Comparison of ENCODE assay signal across 1 cellular context in the genomic region with DNA sequence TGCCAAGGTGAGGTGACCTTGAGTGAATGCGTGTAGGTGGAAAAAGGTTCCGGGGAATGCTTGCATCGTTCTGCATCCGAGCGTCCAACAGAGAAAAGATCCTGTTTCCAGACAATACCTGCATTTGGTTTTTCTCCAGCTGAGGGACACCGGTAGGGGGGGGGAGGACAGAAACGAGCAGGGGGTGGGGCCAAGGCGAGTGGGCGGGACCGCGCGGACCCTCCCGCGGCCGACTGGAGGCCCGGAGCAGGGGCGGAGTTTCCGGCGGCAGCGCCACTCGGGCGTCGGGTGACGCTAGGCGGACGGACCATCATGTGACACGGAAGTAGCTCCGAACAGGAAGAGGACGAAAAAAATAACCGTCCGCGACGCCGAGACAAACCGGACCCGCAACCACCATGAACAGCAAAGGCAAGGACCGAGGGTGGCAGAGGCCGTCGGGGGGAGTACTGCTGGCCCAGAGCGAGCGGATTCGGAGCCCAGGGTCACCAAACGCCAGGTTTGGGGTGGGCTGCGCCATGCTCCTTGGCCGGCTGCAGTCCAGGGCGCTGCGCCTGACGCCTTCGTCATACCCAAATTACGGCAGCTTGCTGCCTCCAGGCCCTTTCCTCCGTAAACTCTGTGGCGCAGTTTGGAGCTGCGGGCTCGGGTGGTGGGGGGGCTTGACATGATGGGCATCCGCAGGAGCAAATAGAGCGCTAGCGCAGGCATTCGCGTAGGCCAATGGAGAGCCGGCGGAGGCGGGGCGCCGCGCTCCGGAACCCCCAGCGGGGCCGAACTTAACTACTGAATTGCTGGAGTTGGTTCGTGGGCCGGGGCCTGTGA.
TF ChIP-seq lines count a peak whose summit lies in the region.

A gene with protein sequence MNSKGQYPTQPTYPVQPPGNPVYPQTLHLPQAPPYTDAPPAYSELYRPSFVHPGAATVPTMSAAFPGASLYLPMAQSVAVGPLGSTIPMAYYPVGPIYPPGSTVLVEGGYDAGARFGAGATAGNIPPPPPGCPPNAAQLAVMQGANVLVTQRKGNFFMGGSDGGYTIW (plus strand): TSS at position 317 of the 825 bp plus-strand sequence. CDS start 82 bp downstream, at position 399.

TF ChIP-seq in HEK293, 187 proteins besides CTCF, POLR2A, EP300 and RAD21 (continued from another document and continues in another):
- TF ChIP-seq ZFP3 (tag by site-specific recombination; IDR thresholded peaks at IDR 0.05; ENCODE audit: low read depth) (no peak), ZNF311 (tag by site-specific recombination; IDR thresholded peaks at IDR 0.05; ENCODE audit: borderline replicate concordance) (no peak), ZNF530 (tag by site-specific recombination; IDR thresholded peaks at IDR 0.05; ENCODE audit: low read depth) (no peak), ZBTB21 (tag by site-specific recombination; IDR thresholded peaks at IDR 0.05) (peak; percentile 83), ZNF2 (tag by site-specific recombination; IDR thresholded peaks at IDR 0.05) (peak; percentile 91), TCF7L2 (IDR thresholded peaks at IDR 0.05; ENCODE audit: borderline replicate concordance, low read depth, low read length) (no peak), ZNF221 (tag by site-specific recombination; IDR thresholded peaks at IDR 0.05; ENCODE audit: borderline replicate concordance) (no peak), GLI4 (tag by site-specific recombination; IDR thresholded peaks at IDR 0.05) (0 out of 2 replicates have a peak, but pooled peaks have one; percentile 60), ZFP37 (tag by site-specific recombination; IDR thresholded peaks at IDR 0.05) (peak; percentile 98), ZNF24 (tag by site-specific recombination; IDR thresholded peaks at IDR 0.05) (peak; percentile 91), ZNF426 (tag by site-specific recombination; IDR thresholded peaks at IDR 0.05) (no peak), ZNF266 (tag by site-specific recombination; IDR thresholded peaks at IDR 0.05; ENCODE audit: low read depth) (no peak), ZBTB1 (tag by site-specific recombination; IDR thresholded peaks at IDR 0.05) (0 out of 2 replicates have a peak, but pooled peaks have one; percentile 9), RBAK (tag by site-specific recombination; IDR thresholded peaks at IDR 0.05) (no peak), ZNF654 (tag by site-specific recombination; IDR thresholded peaks at IDR 0.05; ENCODE audit: low read depth) (no peak), ZSCAN30 (tag by site-specific recombination; IDR thresholded peaks at IDR 0.05) (peak; percentile 77), SP2 (tag by site-specific recombination; IDR thresholded peaks at IDR 0.05) (peak; percentile 85), REPIN1 (tag by site-specific recombination; IDR thresholded peaks at IDR 0.05; ENCODE audit: low read depth) (0 out of 2 replicates have a peak, but pooled peaks have one; percentile 59), ZNF610 (tag by site-specific recombination; IDR thresholded peaks at IDR 0.05; ENCODE audit: borderline replicate concordance) (peak; percentile 71; the same call in 1 of the 2 replicates), FEZF1 (tag by site-specific recombination; IDR thresholded peaks at IDR 0.05) (no peak), ZNF585B (tag by site-specific recombination; IDR thresholded peaks at IDR 0.05) (peak; percentile 27; the same call in 1 of the 2 replicates), MYNN (tag by site-specific recombination; IDR thresholded peaks at IDR 0.05; ENCODE audit: borderline replicate concordance) (peak; percentile 62; the same call in 1 of the 2 replicates), ZBTB8A (tag by site-specific recombination; IDR thresholded peaks at IDR 0.05) (peak; percentile 66), GLIS2 (tag by site-specific recombination; IDR thresholded peaks at IDR 0.05) (peak; percentile 88), KLF9 (tag by site-specific recombination; IDR thresholded peaks at IDR 0.05; ENCODE audit: low read depth) (peak; percentile 82), ZNF776 (tag by site-specific recombination; IDR thresholded peaks at IDR 0.05; ENCODE audit: borderline replicate concordance) (no peak), SCRT1 (tag by site-specific recombination; IDR thresholded peaks at IDR 0.05; ENCODE audit: borderline replicate concordance) (no peak), ZNF521 (tag by site-specific recombination; IDR thresholded peaks at IDR 0.05) (no peak), ZNF629 (tag by site-specific recombination; IDR thresholded peaks at IDR 0.05) (peak; percentile 97), ZNF157 (tag by site-specific recombination; IDR thresholded peaks at IDR 0.05) (no peak), ZNF473 (tag by site-specific recombination; IDR thresholded peaks at IDR 0.05) (no peak), ZIC2 (tag by site-specific recombination; IDR thresholded peaks at IDR 0.05) (peak; percentile 16; the same call in 1 of the 2 replicates), GLIS1 (tag by site-specific recombination; IDR thresholded peaks at IDR 0.05) (peak; percentile 92), ZNF423 (tag by site-specific recombination; IDR thresholded peaks at IDR 0.05) (0 out of 2 replicates have a peak, but pooled peaks have one; percentile 14), ZNF214 (tag by site-specific recombination; IDR thresholded peaks at IDR 0.05; ENCODE audit: borderline replicate concordance) (no peak), ZNF785 (tag by site-specific recombination; IDR thresholded peaks at IDR 0.05) (no peak), KLF16 (tag by site-specific recombination; IDR thresholded peaks at IDR 0.05) (peak; percentile 72), ZXDB (tag by site-specific recombination; IDR thresholded peaks at IDR 0.05) (peak; percentile 89), IKZF3 (tag by site-specific recombination; IDR thresholded peaks at IDR 0.05) (no peak), ZBTB17 (tag by site-specific recombination; IDR thresholded peaks at IDR 0.05) (peak; percentile 77), ZNF121 (tag by site-specific recombination; IDR thresholded peaks at IDR 0.05) (0 out of 2 replicates have a peak, but pooled peaks have one; percentile 31), ZNF138 (tag by site-specific recombination; IDR thresholded peaks at IDR 0.05; ENCODE audit: borderline replicate concordance) (no peak), ZEB2 (tag by site-specific recombination; IDR thresholded peaks at IDR 0.05) (peak; percentile 86; the same call in 1 of the 2 replicates), ZBTB7A (tag by site-specific recombination; IDR thresholded peaks at IDR 0.05; ENCODE audit: low read depth) (peak; percentile 32; the same call in 1 of the 2 replicates), ZBTB48 (tag by site-specific recombination; IDR thresholded peaks at IDR 0.05) (no peak)
- TF ChIP-seq, protein P1, sequence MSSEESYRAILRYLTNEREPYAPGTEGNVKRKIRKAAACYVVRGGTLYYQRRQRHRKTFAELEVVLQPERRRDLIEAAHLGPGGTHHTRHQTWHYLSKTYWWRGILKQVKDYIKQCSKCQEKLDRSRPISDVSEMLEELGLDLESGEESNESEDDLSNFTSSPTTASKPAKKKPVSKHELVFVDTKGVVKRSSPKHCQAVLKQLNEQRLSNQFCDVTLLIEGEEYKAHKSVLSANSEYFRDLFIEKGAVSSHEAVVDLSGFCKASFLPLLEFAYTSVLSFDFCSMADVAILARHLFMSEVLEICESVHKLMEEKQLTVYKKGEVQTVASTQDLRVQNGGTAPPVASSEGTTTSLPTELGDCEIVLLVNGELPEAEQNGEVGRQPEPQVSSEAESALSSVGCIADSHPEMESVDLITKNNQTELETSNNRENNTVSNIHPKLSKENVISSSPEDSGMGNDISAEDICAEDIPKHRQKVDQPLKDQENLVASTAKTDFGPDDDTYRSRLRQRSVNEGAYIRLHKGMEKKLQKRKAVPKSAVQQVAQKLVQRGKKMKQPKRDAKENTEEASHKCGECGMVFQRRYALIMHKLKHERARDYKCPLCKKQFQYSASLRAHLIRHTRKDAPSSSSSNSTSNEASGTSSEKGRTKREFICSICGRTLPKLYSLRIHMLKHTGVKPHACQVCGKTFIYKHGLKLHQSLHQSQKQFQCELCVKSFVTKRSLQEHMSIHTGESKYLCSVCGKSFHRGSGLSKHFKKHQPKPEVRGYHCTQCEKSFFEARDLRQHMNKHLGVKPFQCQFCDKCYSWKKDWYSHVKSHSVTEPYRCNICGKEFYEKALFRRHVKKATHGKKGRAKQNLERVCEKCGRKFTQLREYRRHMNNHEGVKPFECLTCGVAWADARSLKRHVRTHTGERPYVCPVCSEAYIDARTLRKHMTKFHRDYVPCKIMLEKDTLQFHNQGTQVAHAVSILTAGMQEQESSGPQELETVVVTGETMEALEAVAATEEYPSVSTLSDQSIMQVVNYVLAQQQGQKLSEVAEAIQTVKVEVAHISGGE (tag by site-specific recombination; conservative IDR thresholded peaks at IDR 0.05; ENCODE audit: low read depth): peak; percentile 97
- TF ChIP-seq, protein P2, sequence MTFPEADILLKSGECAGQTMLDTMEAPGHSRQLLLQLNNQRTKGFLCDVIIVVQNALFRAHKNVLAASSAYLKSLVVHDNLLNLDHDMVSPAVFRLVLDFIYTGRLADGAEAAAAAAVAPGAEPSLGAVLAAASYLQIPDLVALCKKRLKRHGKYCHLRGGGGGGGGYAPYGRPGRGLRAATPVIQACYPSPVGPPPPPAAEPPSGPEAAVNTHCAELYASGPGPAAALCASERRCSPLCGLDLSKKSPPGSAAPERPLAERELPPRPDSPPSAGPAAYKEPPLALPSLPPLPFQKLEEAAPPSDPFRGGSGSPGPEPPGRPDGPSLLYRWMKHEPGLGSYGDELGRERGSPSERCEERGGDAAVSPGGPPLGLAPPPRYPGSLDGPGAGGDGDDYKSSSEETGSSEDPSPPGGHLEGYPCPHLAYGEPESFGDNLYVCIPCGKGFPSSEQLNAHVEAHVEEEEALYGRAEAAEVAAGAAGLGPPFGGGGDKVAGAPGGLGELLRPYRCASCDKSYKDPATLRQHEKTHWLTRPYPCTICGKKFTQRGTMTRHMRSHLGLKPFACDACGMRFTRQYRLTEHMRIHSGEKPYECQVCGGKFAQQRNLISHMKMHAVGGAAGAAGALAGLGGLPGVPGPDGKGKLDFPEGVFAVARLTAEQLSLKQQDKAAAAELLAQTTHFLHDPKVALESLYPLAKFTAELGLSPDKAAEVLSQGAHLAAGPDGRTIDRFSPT (tag by site-specific recombination; IDR thresholded peaks at IDR 0.05): peak; percentile 79
- TF ChIP-seq, protein P3, sequence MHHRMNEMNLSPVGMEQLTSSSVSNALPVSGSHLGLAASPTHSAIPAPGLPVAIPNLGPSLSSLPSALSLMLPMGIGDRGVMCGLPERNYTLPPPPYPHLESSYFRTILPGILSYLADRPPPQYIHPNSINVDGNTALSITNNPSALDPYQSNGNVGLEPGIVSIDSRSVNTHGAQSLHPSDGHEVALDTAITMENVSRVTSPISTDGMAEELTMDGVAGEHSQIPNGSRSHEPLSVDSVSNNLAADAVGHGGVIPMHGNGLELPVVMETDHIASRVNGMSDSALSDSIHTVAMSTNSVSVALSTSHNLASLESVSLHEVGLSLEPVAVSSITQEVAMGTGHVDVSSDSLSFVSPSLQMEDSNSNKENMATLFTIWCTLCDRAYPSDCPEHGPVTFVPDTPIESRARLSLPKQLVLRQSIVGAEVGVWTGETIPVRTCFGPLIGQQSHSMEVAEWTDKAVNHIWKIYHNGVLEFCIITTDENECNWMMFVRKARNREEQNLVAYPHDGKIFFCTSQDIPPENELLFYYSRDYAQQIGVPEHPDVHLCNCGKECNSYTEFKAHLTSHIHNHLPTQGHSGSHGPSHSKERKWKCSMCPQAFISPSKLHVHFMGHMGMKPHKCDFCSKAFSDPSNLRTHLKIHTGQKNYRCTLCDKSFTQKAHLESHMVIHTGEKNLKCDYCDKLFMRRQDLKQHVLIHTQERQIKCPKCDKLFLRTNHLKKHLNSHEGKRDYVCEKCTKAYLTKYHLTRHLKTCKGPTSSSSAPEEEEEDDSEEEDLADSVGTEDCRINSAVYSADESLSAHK (tag by site-specific recombination; IDR thresholded peaks at IDR 0.05): no peak
- TF ChIP-seq, protein P4, sequence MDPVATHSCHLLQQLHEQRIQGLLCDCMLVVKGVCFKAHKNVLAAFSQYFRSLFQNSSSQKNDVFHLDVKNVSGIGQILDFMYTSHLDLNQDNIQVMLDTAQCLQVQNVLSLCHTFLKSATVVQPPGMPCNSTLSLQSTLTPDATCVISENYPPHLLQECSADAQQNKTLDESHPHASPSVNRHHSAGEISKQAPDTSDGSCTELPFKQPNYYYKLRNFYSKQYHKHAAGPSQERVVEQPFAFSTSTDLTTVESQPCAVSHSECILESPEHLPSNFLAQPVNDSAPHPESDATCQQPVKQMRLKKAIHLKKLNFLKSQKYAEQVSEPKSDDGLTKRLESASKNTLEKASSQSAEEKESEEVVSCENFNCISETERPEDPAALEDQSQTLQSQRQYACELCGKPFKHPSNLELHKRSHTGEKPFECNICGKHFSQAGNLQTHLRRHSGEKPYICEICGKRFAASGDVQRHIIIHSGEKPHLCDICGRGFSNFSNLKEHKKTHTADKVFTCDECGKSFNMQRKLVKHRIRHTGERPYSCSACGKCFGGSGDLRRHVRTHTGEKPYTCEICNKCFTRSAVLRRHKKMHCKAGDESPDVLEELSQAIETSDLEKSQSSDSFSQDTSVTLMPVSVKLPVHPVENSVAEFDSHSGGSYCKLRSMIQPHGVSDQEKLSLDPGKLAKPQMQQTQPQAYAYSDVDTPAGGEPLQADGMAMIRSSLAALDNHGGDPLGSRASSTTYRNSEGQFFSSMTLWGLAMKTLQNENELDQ (tag by site-specific recombination; IDR thresholded peaks at IDR 0.05; ENCODE audit: low read depth): no peak
- TF ChIP-seq, protein P5, sequence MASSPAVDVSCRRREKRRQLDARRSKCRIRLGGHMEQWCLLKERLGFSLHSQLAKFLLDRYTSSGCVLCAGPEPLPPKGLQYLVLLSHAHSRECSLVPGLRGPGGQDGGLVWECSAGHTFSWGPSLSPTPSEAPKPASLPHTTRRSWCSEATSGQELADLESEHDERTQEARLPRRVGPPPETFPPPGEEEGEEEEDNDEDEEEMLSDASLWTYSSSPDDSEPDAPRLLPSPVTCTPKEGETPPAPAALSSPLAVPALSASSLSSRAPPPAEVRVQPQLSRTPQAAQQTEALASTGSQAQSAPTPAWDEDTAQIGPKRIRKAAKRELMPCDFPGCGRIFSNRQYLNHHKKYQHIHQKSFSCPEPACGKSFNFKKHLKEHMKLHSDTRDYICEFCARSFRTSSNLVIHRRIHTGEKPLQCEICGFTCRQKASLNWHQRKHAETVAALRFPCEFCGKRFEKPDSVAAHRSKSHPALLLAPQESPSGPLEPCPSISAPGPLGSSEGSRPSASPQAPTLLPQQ (tag by site-specific recombination; IDR thresholded peaks at IDR 0.05): peak; percentile 80
- TF ChIP-seq, protein P6, sequence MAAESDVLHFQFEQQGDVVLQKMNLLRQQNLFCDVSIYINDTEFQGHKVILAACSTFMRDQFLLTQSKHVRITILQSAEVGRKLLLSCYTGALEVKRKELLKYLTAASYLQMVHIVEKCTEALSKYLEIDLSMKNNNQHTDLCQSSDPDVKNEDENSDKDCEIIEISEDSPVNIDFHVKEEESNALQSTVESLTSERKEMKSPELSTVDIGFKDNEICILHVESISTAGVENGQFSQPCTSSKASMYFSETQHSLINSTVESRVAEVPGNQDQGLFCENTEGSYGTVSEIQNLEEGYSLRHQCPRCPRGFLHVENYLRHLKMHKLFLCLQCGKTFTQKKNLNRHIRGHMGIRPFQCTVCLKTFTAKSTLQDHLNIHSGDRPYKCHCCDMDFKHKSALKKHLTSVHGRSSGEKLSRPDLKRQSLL (tag by site-specific recombination; IDR thresholded peaks at IDR 0.05): no peak
